ENCODE assay signal across 23 cellular contexts in genomic region chr5:58745350-58745749, GRCh38.
"Had no signal": no experiment of that assay in that cellular context is flagged by ENCODE, and none has a peak within 500 bp of the region (broad histone marks: within the 10 kb centered on the region; RNA-seq: fewer than 3 reads in every experiment).

No MANE protein-coding gene starts in this region.

- H3K36me3 Mint-ChIP-seq: mesothelial cell of epicardium, naive B cell had no signal

- H3K36me3 ChIP-seq: esophagus muscularis mucosa, gastroesophageal sphincter, heart left ventricle, left lung, lower lobe of right lung had no signal

- H3K9me3 Mint-ChIP-seq: mesothelial cell of epicardium, naive B cell had no signal

- ATAC-seq: foreskin keratinocyte, gastroesophageal sphincter, heart left ventricle, left cardiac atrium, left lung, left ventricle myocardium superior, lower lobe of right lung, mucosa of descending colon had no signal

- H2AFZ ChIP-seq: hepatocyte had no signal

- FAIRE-seq: colon, endothelial cell of umbilical vein, frontal cortex, keratinocyte had no signal

- H3K79me2 ChIP-seq: hepatocyte had no signal

- H3K27ac ChIP-seq: coronary artery, dorsolateral prefrontal cortex, esophagus muscularis mucosa, foreskin keratinocyte, gastroesophageal sphincter, heart left ventricle, hepatocyte, left lung, lower lobe of right lung had no signal

- H3K4me1 ChIP-seq: esophagus muscularis mucosa, foreskin keratinocyte, gastroesophageal sphincter, heart left ventricle, left lung, lower lobe of right lung had no signal

- H3K27me3 ChIP-seq: dorsolateral prefrontal cortex, esophagus muscularis mucosa, heart left ventricle, hepatocyte, left lung had no signal

- H3K4me3 Mint-ChIP-seq: mesothelial cell of epicardium had no signal

- DNase-seq: dermis blood vessel endothelial cell; dorsolateral prefrontal cortex; effector CD4-positive, alpha-beta T cell; effector memory CD4-positive, alpha-beta T cell; foreskin keratinocyte; heart left ventricle; hypothalamus; left cardiac atrium; left lung; left ventricle myocardium superior; lower lobe of right lung; mesenchymal stem cell; mucosa of descending colon; naive B cell had no signal

- H3K27ac Mint-ChIP-seq: mesothelial cell of epicardium had no signal

- H3K9me3 ChIP-seq: esophagus muscularis mucosa, gastroesophageal sphincter, heart left ventricle, left lung, lower lobe of right lung, mucosa of descending colon had no signal

- H3K4me2 ChIP-seq: hepatocyte had no signal

- H3K4me1 Mint-ChIP-seq: naive B cell had no signal

- H3K4me3 ChIP-seq: coronary artery, dorsolateral prefrontal cortex, esophagus muscularis mucosa, gastroesophageal sphincter, heart left ventricle, hepatocyte, left lung, lower lobe of right lung, mucosa of descending colon had no signal
